In the genomic region with DNA sequence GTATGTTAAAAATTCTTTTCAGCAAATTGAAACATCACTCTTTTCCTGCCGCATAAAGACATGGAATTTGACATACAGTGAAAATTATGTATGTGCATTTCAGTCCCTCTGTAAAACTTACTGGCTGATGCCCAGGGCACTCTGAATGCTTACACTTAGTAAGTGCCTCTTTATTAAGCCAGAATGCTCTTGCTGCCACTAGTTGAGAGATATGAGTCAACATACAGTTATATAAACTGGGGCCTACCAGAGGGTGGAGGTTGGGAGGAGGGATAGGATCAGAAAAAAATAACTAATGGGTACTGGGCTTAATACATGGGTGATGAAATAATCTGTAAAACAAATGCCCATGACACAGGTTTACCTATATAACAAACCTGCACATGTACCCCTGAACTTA, we compare ENCODE assay signal across 21 cellular contexts. TPM values are rescaled to one million over a fixed set of nuclear protein-coding genes. Genes with fewer than 3 reads are reported as not detected.
A peak's percentile ranks its signal among the peaks of the same experiment; 100 is the strongest.
DNase-seq lines count a peak whose midpoint lies in the region; ATAC-seq and TF ChIP-seq lines count a peak whose summit lies in the region.
"Had no signal": no experiment of that assay in that cellular context is flagged by ENCODE, and none has a peak within 500 bp of the region (broad histone marks: within the 10 kb centered on the region; RNA-seq: fewer than 3 reads in every experiment).

No MANE protein-coding gene starts in this region.

- no peak overlapping the region for H3K18ac ChIP-seq in mesenchymal stem cell (ENCODE audit: low read depth in 1 of 2, low read length in 2 of 2)

- H2BK15ac ChIP-seq in mesenchymal stem cell (ENCODE audit: low read depth, poor library complexity, severe bottlenecking): no peak overlapping the region

- H2BK5ac ChIP-seq in mesenchymal stem cell (ENCODE audit: low read depth, low read length, poor library complexity, severe bottlenecking): no peak overlapping the region

- no peak overlapping the region for H3K9ac ChIP-seq in mesenchymal stem cell (ENCODE audit: low read length)

- no peak overlapping the region for H4K91ac ChIP-seq in mesenchymal stem cell (ENCODE audit: low read length)

- ATAC-seq in GM21447 (IDR thresholded peaks at IDR 0.05; ENCODE audit: unreplicated experiment): no peak

- CTCF ChIA-PET in GM10248 (lab: Yijun Ruan, JAX): no interaction called here

- H3K9me3 ChIP-seq in mesenchymal stem cell (ENCODE audit: control insufficient read depth, low read length): no peaks in the 10 kb centered on the region

- H3K23ac ChIP-seq in mesenchymal stem cell (ENCODE audit: low read length in 2 of 2): no peak overlapping the region

- no peak overlapping the region for H3K4me2 ChIP-seq in mesenchymal stem cell (ENCODE audit: low read length, poor library complexity, severe bottlenecking)

- H3K4me3 ChIP-seq in mesenchymal stem cell (ENCODE audit: insufficient read depth in 1 of 2, low read depth in 1 of 2, low read length in 2 of 2): no peak overlapping the region

- peak; percentile 0 for DNase-seq in DMS53 treated with DMSO at 0.1 percent for 48 hours (lab: John Stamatoyannopoulos, UW; ENCODE audit: unreplicated experiment)
- peak; percentile 13 for DNase-seq in M059J (ENCODE audit: low read depth)
- DNase-seq in astrocyte of the hippocampus (ENCODE audit: low read depth, low spot score): peak; percentile 1
- DNase-seq in mesenchymal stem cell: peak; percentile 12
- DNase-seq in NCI-H1930 (lab: John Stamatoyannopoulos, UW): no peak
- DNase-seq in GM10248 (ENCODE audit: extremely low spot score): no peak
- DNase-seq in activated CD4-positive, alpha-beta T cell treated with anti-CD3 and anti-CD28 coated beads, Interleukin-2, amount 50 U/mL, for 1 hour: no peak
- DNase-seq: ACHN; AML-193; CD4-positive, alpha-beta memory T cell; DMS153; DND-41; EL; GOT3; H9; KBM-7 had no signal

- POLR2A ChIA-PET in GM10248 (lab: Yijun Ruan, JAX): no interaction called here

- peaks cover 0 to 7% of the 10 kb centered on the region in 2 experiments for H3K27me3 ChIP-seq in mesenchymal stem cell (ENCODE audit: control insufficient read depth in 1 of 2, insufficient read depth in 1 of 2, low read length in 2 of 2)

- H2AK5ac ChIP-seq in mesenchymal stem cell (ENCODE audit: low read length, severe bottlenecking): no peak overlapping the region

- WGBS in mesenchymal stem cell: no CpG with 5 or more reads among the region's 1 CpG

- H4K8ac ChIP-seq in mesenchymal stem cell (ENCODE audit: low read length): no peak overlapping the region

- no peak for TF ChIP-seq CTCF in GM10248 (IDR thresholded peaks at IDR 0.05; ENCODE audit: control extremely low read depth, extremely low read depth, low read depth, missing control alignments)

- H3K36me3 ChIP-seq in mesenchymal stem cell (ENCODE audit: control insufficient read depth in 1 of 2, insufficient read depth in 2 of 2, low read depth in 1 of 2, low read length in 2 of 2): no peaks in the 10 kb centered on the region

- H2BK12ac ChIP-seq in mesenchymal stem cell (ENCODE audit: low read length in 2 of 2): no peak overlapping the region

- no peak overlapping the region for H2BK120ac ChIP-seq in mesenchymal stem cell (ENCODE audit: low read depth, low read length)

- no peak overlapping the region for H3K27ac ChIP-seq in mesenchymal stem cell (ENCODE audit: low read length, poor library complexity, severe bottlenecking)
- H3K27ac ChIP-seq: C4-2B had no signal

- H3K14ac ChIP-seq in mesenchymal stem cell (ENCODE audit: low read length in 2 of 2): no peak overlapping the region

- no peak overlapping the region for H3K4ac ChIP-seq in mesenchymal stem cell (ENCODE audit: low read depth in 1 of 2, low read length in 2 of 2)

- H3K4me1 ChIP-seq in mesenchymal stem cell (ENCODE audit: control insufficient read depth, insufficient read depth, low read depth, low read length): no peaks in the 10 kb centered on the region

- H2AFZ ChIP-seq in mesenchymal stem cell (ENCODE audit: low read depth, low read length): no peak overlapping the region

- no peaks in the 10 kb centered on the region for H3K79me1 ChIP-seq in mesenchymal stem cell (replicated peaks; ENCODE audit: low read length, poor library complexity, severe bottlenecking)

RNA-seq across cellular contexts. Expression of a gene that starts 37.9 kb away (rescaled TPM):
- total RNA-seq in M059J (2014; rRNA removed; shearing (Covaris generic)): not detected in 2 replicates
- 0.01 TPM for polyA plus RNA-seq in mesenchymal stem cell (2013, experiment 1 of 2)
- 0.03 TPM for polyA plus RNA-seq in mesenchymal stem cell (2013, experiment 2 of 2)
- total RNA-seq: CD4-positive, alpha-beta memory T cell; G401; H9 had no signal
- polyA plus RNA-seq: BJ; CD4-positive, alpha-beta memory T cell; IgD-negative memory B cell had no signal

RNA-seq across cellular contexts. Expression of a gene that starts 38.2 kb away (rescaled TPM):
- not detected in 2 replicates for total RNA-seq in M059J (2014; rRNA removed; shearing (Covaris generic))
- 0.07 TPM for polyA plus RNA-seq in mesenchymal stem cell (2013, experiment 1 of 2)
- 0.08 TPM for polyA plus RNA-seq in mesenchymal stem cell (2013, experiment 2 of 2)
- total RNA-seq: CD4-positive, alpha-beta memory T cell; G401 had no signal
- polyA plus RNA-seq: BJ had no signal

Comparison
In these comparisons a context has a peak if more than half of its experiments do, and no peak if none do; other contexts are left out.
1. DNase-seq: peak in DMS53 treated with DMSO at 0.1 percent for 48 hours (single experiment), M059J (single experiment), astrocyte of the hippocampus (single experiment) and mesenchymal stem cell (single experiment); none in NCI-H1930 (0 of 2), GM10248 (single experiment) and activated CD4-positive, alpha-beta T cell treated with anti-CD3 and anti-CD28 coated beads, Interleukin-2, amount 50 U/mL, for 1 hour (single experiment).